In genomic region chr10:60767424-60767823, GRCh38 we compare ENCODE assay signal across 23 cellular contexts. TPM values are rescaled to one million over a fixed set of nuclear protein-coding genes. Genes with fewer than 3 reads are reported as not detected.
A peak's percentile ranks its signal among the peaks of the same experiment; 100 is the strongest.
DNase-seq lines count a peak whose midpoint lies in the region; ATAC-seq and TF ChIP-seq lines count a peak whose summit lies in the region.
"Had no signal": no experiment of that assay in that cellular context is flagged by ENCODE, and none has a peak within 500 bp of the region (broad histone marks: within the 10 kb centered on the region; RNA-seq: fewer than 3 reads in every experiment).

No MANE protein-coding gene starts in this region.

- H3K4me1 ChIP-seq in foreskin keratinocyte: peaks cover 9% of the 10 kb centered on the region

- no peak for TF ChIP-seq CTCF in VCaP (conservative IDR thresholded peaks at IDR 0.05)
- no peak for TF ChIP-seq CTCF in foreskin keratinocyte (conservative IDR thresholded peaks at IDR 0.05)
- TF ChIP-seq CTCF in type B pancreatic cell (conservative IDR thresholded peaks at IDR 0.05): no peak

- peaks cover 16% of the 10 kb centered on the region for H3K27me3 Mint-ChIP-seq in activated naive CD4-positive, alpha-beta T cell treated with anti-CD3 and anti-CD28 coated beads, Interleukin-2, amount 10 ng/mL, durations not matched to agents 7 days and 5 days
- no peaks in the 10 kb centered on the region for H3K27me3 Mint-ChIP-seq in type B pancreatic cell
- H3K27me3 Mint-ChIP-seq: B cell had no signal

- DNase-seq in activated naive CD4-positive, alpha-beta T cell treated with anti-CD3 and anti-CD28 coated beads, Interleukin-2, amount 10 ng/mL, durations not matched to agents 7 days and 5 days: no peak
- no peak for DNase-seq in activated naive CD4-positive, alpha-beta T cell treated with anti-CD3 and anti-CD28 coated beads, Interleukin-2, amount 50 U/mL, for 72 hours (ENCODE audit: low spot score in 2 of 2)
- DNase-seq in foreskin keratinocyte (peak; percentile 71 to 87), type B pancreatic cell (ENCODE audit: extremely low spot score, unreplicated experiment) (no peak), NCI-H128 (lab: John Stamatoyannopoulos, UW; ENCODE audit: unreplicated experiment) (no peak)
- DNase-seq: 8988T; COR-L47; DMS 273 treated with DMSO at 0.1 percent for 48 hours; DND-41; Kasumi-1; NCI-H1105; NCI-H1694; NCI-H2081 treated with DMSO at 0.1 percent for 48 hours; NCI-H446 treated with DMSO at 0.1 percent for 48 hours; NCI-H748 treated with DMSO at 0.1 percent for 48 hours; NK-92 treated with Interleukin-12 subunit alpha and Interleukin-12 subunit beta, amount 100 ng/mL, for 24 hours; SIG-M5 had no signal

- no peaks in the 10 kb centered on the region for H3K27me3 ChIP-seq in foreskin keratinocyte

- H3K27ac Mint-ChIP-seq in activated naive CD4-positive, alpha-beta T cell treated with anti-CD3 and anti-CD28 coated beads, Interleukin-2, amount 10 ng/mL, durations not matched to agents 7 days and 5 days: peak overlapping the region; percentile 70
- no peak overlapping the region for H3K27ac Mint-ChIP-seq in activated naive CD4-positive, alpha-beta T cell treated with anti-CD3 and anti-CD28 coated beads, Interleukin-2, amount 50 U/mL, for 72 hours
- peak overlapping the region; percentile 17 for H3K27ac Mint-ChIP-seq in type B pancreatic cell
- H3K27ac Mint-ChIP-seq: B cell; CD4-positive, CD25-positive, alpha-beta regulatory T cell; GM23338 had no signal

- no peak for ATAC-seq in activated naive CD4-positive, alpha-beta T cell treated with anti-CD3 and anti-CD28 coated beads, Interleukin-2, amount 50 U/mL, for 72 hours
- ATAC-seq in foreskin keratinocyte (peak; percentile 81), GM21825 (IDR thresholded peaks at IDR 0.05; ENCODE audit: unreplicated experiment) (no peak), GM21423 (IDR thresholded peaks at IDR 0.05; ENCODE audit: unreplicated experiment) (no peak)
- ATAC-seq: GM23338 had no signal

- peaks cover 2% of the 10 kb centered on the region for H3K36me3 Mint-ChIP-seq in activated naive CD4-positive, alpha-beta T cell treated with anti-CD3 and anti-CD28 coated beads, Interleukin-2, amount 10 ng/mL, durations not matched to agents 7 days and 5 days
- no peaks in the 10 kb centered on the region for H3K36me3 Mint-ChIP-seq in activated naive CD4-positive, alpha-beta T cell treated with anti-CD3 and anti-CD28 coated beads, Interleukin-2, amount 50 U/mL, for 72 hours
- H3K36me3 Mint-ChIP-seq in type B pancreatic cell: no peaks in the 10 kb centered on the region
- H3K36me3 Mint-ChIP-seq: CD4-positive, CD25-positive, alpha-beta regulatory T cell had no signal

- H3K9me3 Mint-ChIP-seq in activated naive CD4-positive, alpha-beta T cell treated with anti-CD3 and anti-CD28 coated beads, Interleukin-2, amount 10 ng/mL, durations not matched to agents 7 days and 5 days: no peaks in the 10 kb centered on the region
- H3K9me3 Mint-ChIP-seq in activated naive CD4-positive, alpha-beta T cell treated with anti-CD3 and anti-CD28 coated beads, Interleukin-2, amount 50 U/mL, for 72 hours: peaks cover 0 to 7% of the 10 kb centered on the region in 2 donors
- no peaks in the 10 kb centered on the region for H3K9me3 Mint-ChIP-seq in type B pancreatic cell
- H3K9me3 Mint-ChIP-seq: GM23338 had no signal

- H3K4me3 Mint-ChIP-seq in activated naive CD4-positive, alpha-beta T cell treated with anti-CD3 and anti-CD28 coated beads, Interleukin-2, amount 10 ng/mL, durations not matched to agents 7 days and 5 days: no peak overlapping the region
- no peak overlapping the region for H3K4me3 Mint-ChIP-seq in type B pancreatic cell
- H3K4me3 Mint-ChIP-seq: B cell; CD4-positive, CD25-positive, alpha-beta regulatory T cell; GM23338 had no signal

- H3K4me1 Mint-ChIP-seq in activated naive CD4-positive, alpha-beta T cell treated with anti-CD3 and anti-CD28 coated beads, Interleukin-2, amount 10 ng/mL, durations not matched to agents 7 days and 5 days: peaks cover 12% of the 10 kb centered on the region
- H3K4me1 Mint-ChIP-seq in type B pancreatic cell (ENCODE audit: unreplicated experiment): no peaks in the 10 kb centered on the region

- CTCF ChIA-PET in activated naive CD4-positive, alpha-beta T cell treated with anti-CD3 and anti-CD28 coated beads, Interleukin-2, amount 10 ng/mL, durations not matched to agents 7 days and 5 days (lab: Charles Lee): interaction anchor here (0.6 to 4.4 kb wide), 7 partner anchors 34 to 530 kb away, joined by 3 to 30 read pairs (median 4); no protein-coding TSS in a partner anchor

- H3K27ac ChIP-seq in VCaP (peak overlapping the region; percentile 0; the same call in 1 of the 2 replicates), foreskin keratinocyte (peak overlapping the region; percentile 11)

RNA-seq across cellular contexts. Expression of gene CDK1, which starts 10.9 kb away (rescaled TPM):
- total RNA-seq in activated naive CD4-positive, alpha-beta T cell treated with anti-CD3 and anti-CD28 coated beads, Interleukin-2, amount 50 U/mL, for 72 hours: 100 to 1,000 TPM; 121 to 233 TPM
- total RNA-seq in foreskin keratinocyte: 88.8 and 105 TPM in 2 replicates
- polyA plus RNA-seq in foreskin keratinocyte: 52.4 and 84.9 TPM in 2 replicates
- 24.4 and 70.1 TPM in 2 replicates for total RNA-seq in type B pancreatic cell (ENCODE audit: low replicate concordance)

Comparison
In these comparisons a context has a peak if more than half of its experiments do, and no peak if none do; other contexts are left out.
1. H3K27ac Mint-ChIP-seq: peak in activated naive CD4-positive, alpha-beta T cell treated with anti-CD3 and anti-CD28 coated beads, Interleukin-2, amount 10 ng/mL, durations not matched to agents 7 days and 5 days (single experiment) and type B pancreatic cell (single experiment); none in activated naive CD4-positive, alpha-beta T cell treated with anti-CD3 and anti-CD28 coated beads, Interleukin-2, amount 50 U/mL, for 72 hours (0 of 2).
2. DNase-seq: peak in foreskin keratinocyte (2 of 2); none in activated naive CD4-positive, alpha-beta T cell treated with anti-CD3 and anti-CD28 coated beads, Interleukin-2, amount 10 ng/mL, durations not matched to agents 7 days and 5 days (single experiment), activated naive CD4-positive, alpha-beta T cell treated with anti-CD3 and anti-CD28 coated beads, Interleukin-2, amount 50 U/mL, for 72 hours (0 of 2), type B pancreatic cell (single experiment) and NCI-H128 (single experiment).